Comparison of ENCODE assay signal across 15 cellular contexts in the genomic region with DNA sequence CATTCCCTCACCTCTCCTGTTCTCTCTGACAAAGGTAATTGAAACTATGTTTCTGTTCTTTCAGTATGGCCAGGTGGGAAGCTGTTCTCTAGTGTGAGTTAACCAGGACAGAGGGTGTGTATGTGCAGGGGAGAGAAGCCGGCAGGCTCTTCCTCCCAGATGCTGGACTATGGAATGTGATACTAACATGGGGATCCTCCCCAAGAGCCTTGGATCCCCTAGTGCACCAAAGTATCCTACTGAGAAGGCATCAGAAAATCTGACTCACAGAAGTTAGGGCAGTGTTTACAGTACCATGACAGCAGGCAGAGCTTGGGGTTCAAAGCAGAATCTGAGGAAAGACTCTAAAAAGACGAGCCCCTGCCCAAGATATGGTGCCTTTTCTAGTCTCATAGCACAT.
"Had no signal": no experiment of that assay in that cellular context is flagged by ENCODE, and none has a peak within 500 bp of the region (broad histone marks: within the 10 kb centered on the region; RNA-seq: fewer than 3 reads in every experiment).

No MANE protein-coding gene starts in this region.

- H3K27ac Mint-ChIP-seq: activated CD4-positive, alpha-beta T cell treated with anti-CD3 and anti-CD28 coated beads, Interleukin-2, amount 10 ng/mL, durations not matched to agents 24 days and 14 days; nephron had no signal

- H3K27me3 ChIP-seq: left lung, right lobe of liver, stomach, testis, upper lobe of right lung had no signal

- H3K4me3 Mint-ChIP-seq: activated CD4-positive, alpha-beta T cell treated with anti-CD3 and anti-CD28 coated beads, Interleukin-2, amount 10 ng/mL, durations not matched to agents 24 days and 14 days; activated naive CD8-positive, alpha-beta T cell treated with anti-CD3 and anti-CD28 coated beads, Interleukin-2, amount 10 ng/mL, durations not matched to agents 7 days and 5 days; nephron had no signal

- H3K27me3 Mint-ChIP-seq: activated CD4-positive, alpha-beta T cell treated with anti-CD3 and anti-CD28 coated beads, Interleukin-2, amount 10 ng/mL, durations not matched to agents 24 days and 14 days; activated naive CD8-positive, alpha-beta T cell treated with anti-CD3 and anti-CD28 coated beads, Interleukin-2, amount 10 ng/mL, durations not matched to agents 7 days and 5 days had no signal

- DNase-seq: activated CD4-positive, alpha-beta T cell treated with anti-CD3 and anti-CD28 coated beads, Interleukin-2, amount 10 ng/mL, durations not matched to agents 24 days and 14 days; activated CD8-positive, alpha-beta memory T cell treated with anti-CD3 and anti-CD28 coated beads for 24 hours; activated naive CD4-positive, alpha-beta T cell; activated naive CD8-positive, alpha-beta T cell treated with anti-CD3 and anti-CD28 coated beads, Interleukin-2, amount 10 ng/mL, durations not matched to agents 7 days and 5 days; erythroblast; left lung; occipital lobe; psoas muscle; right lobe of liver; stomach; T-helper 2 cell; testis; upper lobe of right lung had no signal

- H3K9me3 Mint-ChIP-seq: activated CD4-positive, alpha-beta T cell treated with anti-CD3 and anti-CD28 coated beads, Interleukin-2, amount 10 ng/mL, durations not matched to agents 24 days and 14 days had no signal

- H3K4me3 ChIP-seq: left lung, psoas muscle, right lobe of liver, smooth muscle cell, stomach, testis, upper lobe of right lung had no signal

- H3K4me1 Mint-ChIP-seq: nephron had no signal

- ATAC-seq: left lung, psoas muscle, right lobe of liver, upper lobe of right lung had no signal

- H3K27ac ChIP-seq: left lung, psoas muscle, right lobe of liver, stomach, testis, upper lobe of right lung had no signal

- H3K36me3 ChIP-seq: left lung, right lobe of liver, stomach, upper lobe of right lung had no signal
